In the genomic region with DNA sequence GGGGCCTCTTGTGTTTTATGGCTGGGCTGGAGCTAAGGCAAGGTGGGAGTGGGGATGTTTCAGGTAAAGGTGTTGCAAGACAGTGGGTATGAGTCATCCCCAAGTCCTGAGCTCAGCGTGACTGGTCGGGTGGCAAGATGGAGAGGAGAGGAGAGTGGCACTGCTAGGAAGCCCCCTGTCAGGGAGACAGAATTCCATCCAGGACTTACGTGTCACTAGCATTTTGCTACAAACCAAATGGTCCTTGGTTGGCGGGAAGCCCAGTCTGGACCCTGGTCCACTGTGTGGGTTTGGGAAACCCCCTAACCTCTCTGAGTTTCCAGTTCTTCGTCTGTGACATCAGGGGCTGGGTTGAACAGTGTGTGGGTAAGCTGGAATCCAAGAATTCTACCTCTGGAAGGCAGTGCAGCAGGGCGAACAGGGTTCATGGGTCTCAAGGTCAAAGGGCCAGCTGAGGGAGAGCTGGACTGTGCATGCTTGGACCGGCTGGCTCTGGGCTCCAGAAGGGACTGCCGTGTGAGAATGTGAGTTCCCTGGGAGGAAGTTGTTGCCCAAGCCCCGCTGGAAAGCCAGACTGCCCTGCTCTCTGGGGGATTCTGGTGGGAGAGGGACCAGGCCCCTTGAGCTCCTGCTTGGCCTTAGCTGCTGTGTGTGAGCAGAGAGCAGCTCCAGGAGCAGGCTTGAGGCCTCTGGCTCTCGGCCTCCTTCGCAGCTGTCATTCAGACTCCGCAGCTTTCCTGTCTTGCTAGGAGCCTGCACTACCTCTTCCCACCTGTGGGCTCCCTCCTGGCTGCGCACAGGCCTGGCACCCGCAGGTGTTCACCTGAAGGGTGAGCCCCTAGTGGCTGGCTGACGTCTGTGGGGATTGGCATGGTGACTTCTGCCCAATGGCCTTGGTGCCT, we compare ENCODE assay signal across 8 cellular contexts.
DNase-seq lines count a peak whose midpoint lies in the region; ATAC-seq, FAIRE-seq and TF ChIP-seq lines count a peak whose summit lies in the region.

No MANE protein-coding gene starts in this region.

- no peak for TF ChIP-seq POLR2A in A549 (IDR thresholded peaks at IDR 0.05; ENCODE audit: low read length)

- H3K27ac ChIP-seq in A549 (no peak overlapping the region), iPS DF 6.9 (ENCODE audit: low read length) (no peak overlapping the region)

- POLR2A ChIA-PET in A549 (lab: Yijun Ruan, JAX) = no interaction called here
- POLR2A ChIA-PET in GM10248 (lab: Yijun Ruan, JAX) = no interaction called here

- H3K36me3 ChIP-seq in iPS DF 6.9 (ENCODE audit: control insufficient read depth, insufficient read depth, low read length) = no peaks in the 10 kb centered on the region

- H3K4me3 ChIP-seq in A549 (no peak overlapping the region), iPS DF 6.9 (ENCODE audit: low read length) (no peak overlapping the region)

- DNase-seq in A549 (ENCODE audit: low read depth in 1 of 2, low spot score in 1 of 2) (peak; percentile 75 to 76), HPDE6-E6E7 (ENCODE audit: extremely low spot score) (peak; percentile 82), SHP77 treated with DMSO at 0.1 percent for 48 hours (lab: John Stamatoyannopoulos, UW) (peak; percentile 87), iPS DF 6.9 (ENCODE audit: low read depth, low spot score) (peak; percentile 39), middle frontal gyrus (ENCODE audit: extremely low spot score, low spot score) (no peak), GM10248 (ENCODE audit: extremely low spot score) (no peak), GOT3 (lab: John Stamatoyannopoulos, UW) (no peak)

- TF ChIP-seq CTCF in A549 (IDR thresholded peaks at IDR 0.05) = peak; percentile 18; the same call in 1 of the 3 replicates
- TF ChIP-seq CTCF in GM10248 (IDR thresholded peaks at IDR 0.05; ENCODE audit: control extremely low read depth, extremely low read depth, low read depth, missing control alignments) = no peak

- H3K27me3 ChIP-seq in iPS DF 6.9 (ENCODE audit: control insufficient read depth, insufficient read depth, low read length) = no peaks in the 10 kb centered on the region

- H3K4me2 ChIP-seq in A549 = no peak overlapping the region

- whole genome bisulfite sequencing in A549 (ENCODE audit: missing lambda C conversion rate) = 69% methylated on average over 15 of the region's 15 CpGs
- WGBS in iPS DF 6.9 (ENCODE audit: insufficient coverage, insufficient read length) = no CpG with 5 or more reads among the region's 15 CpGs

- TF ChIP-seq RAD21 in A549 (conservative IDR thresholded peaks at IDR 0.05 in 1 of 2, IDR thresholded peaks at IDR 0.05 in 1 of 2) = 0 out of 5 replicates have a peak, but pooled peaks of 1 of the 2 experiments have one; percentile 11

- no peak for TF ChIP-seq EP300 in A549 (IDR thresholded peaks at IDR 0.05)

- H3K4me1 ChIP-seq in A549 (no peaks in the 10 kb centered on the region), iPS DF 6.9 (ENCODE audit: control insufficient read depth, insufficient read depth, low read length) (no peaks in the 10 kb centered on the region)

- FAIRE-seq in A549 (lab: Jason Lieb, UNC) = no peak

- CTCF ChIA-PET in A549 (lab: Yijun Ruan, JAX) (interaction anchor here (0.6 to 3.0 kb wide), 15 partner anchors 9 to 254 kb away, joined by 3 to 11 read pairs (median 4); partner anchors contain the start of gene RASD1), GM10248 (lab: Yijun Ruan, JAX) (interaction anchor here (0.7 to 1.3 kb wide), 2 partner anchors 15 to 109 kb away, joined by 3 read pairs; no protein-coding TSS in a partner anchor)

- H3K9me3 ChIP-seq in A549 (no peaks in the 10 kb centered on the region; the same call in 2 of the 3 replicates), iPS DF 6.9 (ENCODE audit: control insufficient read depth, insufficient read depth, low read length) (no peaks in the 10 kb centered on the region)

- peak; percentile 91 to 97 for ATAC-seq in A549
- no peak for ATAC-seq in HG03135 (IDR thresholded peaks at IDR 0.05; ENCODE audit: unreplicated experiment)

TF ChIP-seq in A549, 52 proteins besides CTCF, POLR2A, EP300 and RAD21:
- TF ChIP-seq FOSL2 (IDR thresholded peaks at IDR 0.05) (no peak), FOSL2 (CRISPR knock-in tag; IDR thresholded peaks at IDR 0.05) (peak; percentile 48), SMC3 (IDR thresholded peaks at IDR 0.05) (0 out of 3 replicates have a peak, but pooled peaks have one; percentile 8), PHF8 (IDR thresholded peaks at IDR 0.05; ENCODE audit: borderline replicate concordance, low read depth) (no peak), FOSB (CRISPR knock-in tag; IDR thresholded peaks at IDR 0.05) (no peak)

Comparison
In these comparisons a context has a peak if more than half of its experiments do, and no peak if none do; other contexts are left out.
1. DNase-seq: peak in A549 (2 of 2), HPDE6-E6E7 (single experiment), SHP77 treated with DMSO at 0.1 percent for 48 hours (single experiment) and iPS DF 6.9 (single experiment); none in middle frontal gyrus (single experiment), GM10248 (single experiment) and GOT3 (single experiment).